ENCODE assay signal across 33 cellular contexts in genomic region chr5:173672891-173673290, GRCh38. TPM values are rescaled to one million over a fixed set of nuclear protein-coding genes. Genes with fewer than 3 reads are reported as not detected.
DNase-seq lines count a peak whose midpoint lies in the region; ATAC-seq, FAIRE-seq and TF ChIP-seq lines count a peak whose summit lies in the region.
"Had no signal": no experiment of that assay in that cellular context is flagged by ENCODE, and none has a peak within 500 bp of the region (broad histone marks: within the 10 kb centered on the region; RNA-seq: fewer than 3 reads in every experiment).

No MANE protein-coding gene starts in this region.

- TF ChIP-seq EP300 in HepG2 (IDR thresholded peaks at IDR 0.05; ENCODE audit: low read depth in 2 of 2, low read length in 2 of 2), result no peak
- no peak for TF ChIP-seq EP300 in HepG2 (CRISPR knock-in tag; IDR thresholded peaks at IDR 0.05; ENCODE audit: borderline replicate concordance)
- no peak for TF ChIP-seq EP300 in ovary (IDR thresholded peaks at IDR 0.05)

- no peak for ATAC-seq in WTC11
- no peak for ATAC-seq in HepG2
- no peak for ATAC-seq in gastrocnemius medialis
- no peak for ATAC-seq in HG03342 (IDR thresholded peaks at IDR 0.05; ENCODE audit: unreplicated experiment)
- ATAC-seq: HCT116 had no signal

- TF ChIP-seq CTCF in WTC11 (IDR thresholded peaks at IDR 0.05) (no peak), HepG2 (CRISPR knock-in tag; IDR thresholded peaks at IDR 0.05) (no peak), gastrocnemius medialis (IDR thresholded peaks at IDR 0.05 in 4 of 5, conservative IDR thresholded peaks at IDR 0.05 in 1 of 5) (no peak), ovary (IDR thresholded peaks at IDR 0.05) (no peak)

- POLR2A ChIA-PET in WTC11 (lab: Charles Lee), result no interaction called here
- POLR2A ChIA-PET in HepG2 (lab: Yijun Ruan, JAX), result interaction anchor here (1.0 kb wide), 1 partner anchor 17 kb away, joined by 3 read pairs; no protein-coding TSS in a partner anchor

- H3K4me2 ChIP-seq in HepG2 (ENCODE audit: low read depth, low read length), result peak overlapping the region; percentile 4; the same call in 1 of the 2 replicates

- no TSS peak for BruUV-seq in HepG2 (replicated peaks; lab: Mats Ljungman, UMichigan)

- H3K27ac ChIP-seq in HepG2 (ENCODE audit: extremely low read length, insufficient read depth, low read length) (no peak overlapping the region), gastrocnemius medialis (peak overlapping the region; percentile 76 to 88 (median 87)), ovary (no peak overlapping the region)
- H3K27ac ChIP-seq: 22Rv1, ascending aorta, colonic mucosa, skin epidermis, thoracic aorta, VCaP had no signal

- H3K27me3 Mint-ChIP-seq in WTC11 (ENCODE audit: low read depth), result peaks cover 26% of the 10 kb centered on the region

- H3K4me1 Mint-ChIP-seq in WTC11, result peaks cover 65% of the 10 kb centered on the region
- H3K4me1 Mint-ChIP-seq: activated naive CD8-positive, alpha-beta T cell treated with anti-CD3 and anti-CD28 coated beads for 36 hours had no signal

- H3K36me3 Mint-ChIP-seq in WTC11, result peaks cover 63% of the 10 kb centered on the region
- H3K36me3 Mint-ChIP-seq: mesothelial cell of epicardium had no signal

- DNase-seq in NCI-H1092 treated with DMSO at 0.1 percent for 48 hours (lab: John Stamatoyannopoulos, UW) (peak; percentile 53), NCI-H1092 (lab: John Stamatoyannopoulos, UW) (no peak), WTC11 (ENCODE audit: low spot score) (no peak), HepG2 (ENCODE audit: low spot score) (no peak), gastrocnemius medialis (no peak), ovary (no peak), SIG-M5 treated with dmso at 0.1 percent for 504 hours (lab: John Stamatoyannopoulos, UW; ENCODE audit: unreplicated experiment) (no peak)
- DNase-seq: activated CD4-positive, alpha-beta T cell treated with anti-CD3 and anti-CD28 coated beads for 4 hours; activated CD8-positive, alpha-beta memory T cell treated with anti-CD3 and anti-CD28 coated beads for 24 hours; activated effector memory CD4-positive, alpha-beta T cell treated with Interleukin-2 at 50 U/mL for 16 hours; activated naive CD8-positive, alpha-beta T cell treated with anti-CD3 and anti-CD28 coated beads for 36 hours; activated T-cell treated with anti-CD3 and anti-CD28 coated beads, Interleukin-2, amount 50 U/mL, for 1 hour; Calu3; colonic mucosa; effector CD8-positive, alpha-beta T cell; naive B cell; NK-92 treated with Interleukin-12 subunit alpha and Interleukin-12 subunit beta, amount 100 ng/mL, for 24 hours; SIG-M5; stimulated activated naive CD4-positive, alpha-beta T cell treated with Interleukin-2 at 50 U/mL for 16 hours; SW 1271; T-helper 9 cell had no signal

- H3K79me2 ChIP-seq in HepG2 (ENCODE audit: insufficient read depth, low read length), result no peaks in the 10 kb centered on the region

- H3K9me3 ChIP-seq in HepG2 (ENCODE audit: low read length), result peaks cover 14% of the 10 kb centered on the region; the same call in 1 of the 2 replicates
- H3K9me3 ChIP-seq in gastrocnemius medialis, result no peaks in the 10 kb centered on the region
- H3K9me3 ChIP-seq in ovary, result no peaks in the 10 kb centered on the region
- H3K9me3 ChIP-seq: ascending aorta, colonic mucosa, thoracic aorta had no signal

- H3K36me3 ChIP-seq in HepG2 (replicated peaks in 1 of 2; ENCODE audit: control insufficient read depth in 1 of 2, insufficient read depth in 2 of 2, low read length in 2 of 2) (no peaks in the 10 kb centered on the region), gastrocnemius medialis (no peaks in the 10 kb centered on the region), ovary (no peaks in the 10 kb centered on the region)
- H3K36me3 ChIP-seq: ascending aorta, colonic mucosa, thoracic aorta had no signal

- in situ Hi-C loops in HepG2 (cut with HindIII; ENCODE audit: extremely low pct_ligation_motif_present, low pct_unique_long_range_greater_than_20kb), result no loop called here
- in situ Hi-C loops in gastrocnemius medialis (cut with MboI; ENCODE audit: low sequenced_read_pairs in 4 of 4), result no loop called here

- CTCF ChIA-PET in WTC11 (lab: Charles Lee) (interaction anchor here (1.2 to 1.5 kb wide), 3 partner anchors 18 to 300 kb away, joined by 4 to 6 read pairs (median 5); no protein-coding TSS in a partner anchor), HepG2 (lab: Yijun Ruan, JAX; ENCODE audit: low intra/inter-chr PET ratio, low total read pairs) (no interaction called here)

- no peak overlapping the region for H3K9ac ChIP-seq in HepG2 (ENCODE audit: insufficient read depth, low read depth, low read length)

- H4K20me1 ChIP-seq in HepG2 (ENCODE audit: insufficient read depth, low read length), result no peaks in the 10 kb centered on the region

- H3K4me1 ChIP-seq in HepG2 (ENCODE audit: insufficient read depth, low read length) (peaks cover 43% of the 10 kb centered on the region), gastrocnemius medialis (peaks cover 35 to 44% of the 10 kb centered on the region in 2 donors), ovary (ENCODE audit: insufficient read depth) (no peaks in the 10 kb centered on the region)
- H3K4me1 ChIP-seq: ascending aorta, colonic mucosa had no signal

- TF ChIP-seq POLR2A in HepG2 (IDR thresholded peaks at IDR 0.05; ENCODE audit: insufficient read depth in 1 of 2, low read depth in 2 of 2, low read length in 2 of 2) (no peak), gastrocnemius medialis (IDR thresholded peaks at IDR 0.05) (no peak), ovary (IDR thresholded peaks at IDR 0.05) (no peak)

- H3K4me3 Mint-ChIP-seq in WTC11, result no peak overlapping the region
- H3K4me3 Mint-ChIP-seq: activated naive CD8-positive, alpha-beta T cell treated with anti-CD3 and anti-CD28 coated beads for 36 hours; CD14-positive monocyte; mesothelial cell of epicardium had no signal

- H3K27me3 ChIP-seq in HepG2 (ENCODE audit: control insufficient read depth in 1 of 2, insufficient read depth in 2 of 2, low read length in 2 of 2), result no peaks in the 10 kb centered on the region
- no peaks in the 10 kb centered on the region for H3K27me3 ChIP-seq in gastrocnemius medialis
- no peaks in the 10 kb centered on the region for H3K27me3 ChIP-seq in ovary
- H3K27me3 ChIP-seq: ascending aorta, colonic mucosa had no signal

- H3K27ac Mint-ChIP-seq in WTC11, result no peak overlapping the region
- H3K27ac Mint-ChIP-seq: activated naive CD8-positive, alpha-beta T cell treated with anti-CD3 and anti-CD28 coated beads for 36 hours; CD14-positive monocyte; IgD-negative memory B cell; mesothelial cell of epicardium had no signal

- no peak for TF ChIP-seq RAD21 in HepG2 (CRISPR knock-in tag; IDR thresholded peaks at IDR 0.05)

- no peak overlapping the region for H2AFZ ChIP-seq in HepG2 (ENCODE audit: low read length)

- H3K4me3 ChIP-seq in HepG2 (replicated peaks in 1 of 3; ENCODE audit: insufficient read depth in 1 of 3, low read depth in 2 of 3, low read length in 3 of 3) (no peak overlapping the region), gastrocnemius medialis (no peak overlapping the region), ovary (no peak overlapping the region)
- H3K4me3 ChIP-seq: ascending aorta, colonic mucosa, skin epidermis, thoracic aorta had no signal

- peaks cover 51% of the 10 kb centered on the region for H3K9me3 Mint-ChIP-seq in WTC11
- H3K9me3 Mint-ChIP-seq: mesothelial cell of epicardium had no signal

- no peak for FAIRE-seq in HepG2 (lab: Jason Lieb, UNC)
- FAIRE-seq: RCC 7860, urothelium cell line had no signal

- 76% methylated on average over 11 of the region's 11 CpGs for WGBS in HepG2 (ENCODE audit: low lambda C conversion rate)
- WGBS in ovary, 3 donors, result 66 to 74% (median 68%) methylated on average over 11 of the region's 11 CpGs

- intact Hi-C loops in HepG2 (cut with micrococcal nuclease; ENCODE audit: unreplicated experiment) (loop anchor here (5.0 kb wide), 1 partner anchor 51 kb away; no protein-coding TSS in a partner anchor), gastrocnemius medialis (cut with DNase I; ENCODE audit: low total_unique reads) (loop anchor here (2.0 to 10.0 kb wide), 6 partner anchors 34 to 898 kb away; partner anchors contain the start of genes CPEB4 and DUSP1), ovary (cut with DNase I) (no loop called here)

TF ChIP-seq in WTC11, 78 proteins besides CTCF, POLR2A, EP300 and RAD21 (continues in another document):
- TF ChIP-seq MAX (CRISPR knock-in tag; IDR thresholded peaks at IDR 0.05), result peak; percentile 33; the same call in 1 of the 2 replicates

RNA-seq across cellular contexts. Expression of gene BOD1, which starts 56.4 kb away (rescaled TPM):
- total RNA-seq in WTC11 (2021) (117 to 123 TPM (median 120 TPM) in 3 replicates), HepG2 (2016; rRNA removed; fragmentation: Illumina TruSeq; extraction: Trizol) (103 and 107 TPM in 2 replicates), gastrocnemius medialis (100 to 1,000 TPM; 101 to 157 (median 117) TPM), ovary (10 to 100 TPM; 45.8 to 63.0 (median 60.4) TPM)
- total RNA-seq in HepG2 (2016; cell fraction: cytosol; rRNA removed; fragmentation: Illumina TruSeq; extraction: Trizol; ENCODE audit: low read depth), result 294 and 338 TPM in 2 replicates
- 97.4 and 104 TPM in 2 replicates for total RNA-seq in HepG2 (2016; cell fraction: insoluble cytoplasmic fraction; rRNA removed; fragmentation: Illumina TruSeq; extraction: Trizol)
- 322 and 357 TPM in 2 replicates for total RNA-seq in HepG2 (2016; cell fraction: membrane; rRNA removed; fragmentation: Illumina TruSeq; extraction: Trizol)
- total RNA-seq in HepG2 (2016; cell fraction: nucleus; rRNA removed; fragmentation: Illumina TruSeq; extraction: Trizol), result 52.9 and 56.3 TPM in 2 replicates
- polyA plus RNA-seq in HepG2 (2011; rRNA removed) (68.6 and 81.5 TPM in 2 replicates), ovary (10 to 100 TPM; 63.0 to 76.1 TPM)
- 64.4 and 81.3 TPM in 2 replicates for polyA plus RNA-seq in HepG2 (2011; cell fraction: cytosol; rRNA removed)
- polyA plus RNA-seq in HepG2 (2011; cell fraction: nucleus; rRNA removed), result 46.1 and 59.4 TPM in 2 replicates
- polyA plus RNA-seq in HepG2 (2012), result 97.1 and 100 TPM in 2 replicates
- 345 and 348 TPM in 2 replicates for polyA plus RNA-seq in HepG2 (2016; cell fraction: cytosol; fragmentation: Illumina TruSeq; extraction: Trizol; ENCODE audit: low read depth)
- 95.3 and 104 TPM in 2 replicates for polyA plus RNA-seq in HepG2 (2016; cell fraction: insoluble cytoplasmic fraction; fragmentation: Illumina TruSeq; extraction: Trizol; ENCODE audit: low read depth)
- 290 and 313 TPM in 2 replicates for polyA plus RNA-seq in HepG2 (2016; cell fraction: membrane; fragmentation: Illumina TruSeq; extraction: Trizol; ENCODE audit: low read depth)
- polyA plus RNA-seq in HepG2 (2016; cell fraction: nucleus; fragmentation: Illumina TruSeq; extraction: Trizol; ENCODE audit: insufficient read depth, low read depth), result 82.4 and 85.5 TPM in 2 replicates
- 36.5 and 45.8 TPM in 2 replicates for polyA minus RNA-seq in HepG2 (2011; rRNA and poly(A)+ RNA removed; ENCODE audit: low replicate concordance)
- polyA minus RNA-seq in HepG2 (2011; cell fraction: cytosol; rRNA and poly(A)+ RNA removed), result 34.5 and 35.2 TPM in 2 replicates
- polyA minus RNA-seq in HepG2 (2011; cell fraction: nucleus; rRNA and poly(A)+ RNA removed), result 47.1 and 52.1 TPM in 2 replicates

Comparison
In these comparisons a context has a peak if more than half of its experiments do, and no peak if none do; other contexts are left out.
1. H3K27ac ChIP-seq: peak in gastrocnemius medialis (4 of 4); none in HepG2 (single experiment) and ovary (0 of 2).
2. intact Hi-C loops: an anchor here in HepG2 (5.0 kb wide) and gastrocnemius medialis (2.0 to 10.0 kb wide); none called in ovary.